24 cellular contexts compared by ENCODE assay signal in genomic region chr12:6269986-6270385, GRCh38. TPM values are rescaled to one million over a fixed set of nuclear protein-coding genes. Genes with fewer than 3 reads are reported as not detected.
DNase-seq lines count a peak whose midpoint lies in the region; ATAC-seq, FAIRE-seq and TF ChIP-seq lines count a peak whose summit lies in the region.
"Had no signal": no experiment of that assay in that cellular context is flagged by ENCODE, and none has a peak within 500 bp of the region (broad histone marks: within the 10 kb centered on the region; RNA-seq: fewer than 3 reads in every experiment).

No MANE protein-coding gene starts in this region.

- H3K4me1 Mint-ChIP-seq in type B pancreatic cell (ENCODE audit: unreplicated experiment), result peaks cover 23% of the 10 kb centered on the region
- 0 out of 2 replicates have a peak, but pooled peaks cover 7% of the 10 kb centered on the region for H3K4me1 Mint-ChIP-seq in HFFc6 (ENCODE audit: low read depth)
- H3K4me1 Mint-ChIP-seq: CD4-positive, CD25-positive, alpha-beta regulatory T cell; CD8-positive, alpha-beta memory T cell had no signal

- H3K4me1 ChIP-seq in kidney (ENCODE audit: control insufficient read depth in 1 of 2, insufficient read depth in 1 of 2, low read depth in 1 of 2, low read length in 2 of 2), result peaks cover 26 to 37% of the 10 kb centered on the region in 2 donors

- FAIRE-seq in kidney (lab: Jason Lieb, UNC), result no peak
- FAIRE-seq: A204.1, GM12878, GM19239, H54, HepG2 had no signal

- no peaks in the 10 kb centered on the region for H3K36me3 ChIP-seq in kidney (ENCODE audit: control insufficient read depth in 1 of 2, insufficient read depth in 2 of 2, low read length in 2 of 2)
- H3K36me3 ChIP-seq: BE2C had no signal

- H3K9me3 ChIP-seq in kidney (ENCODE audit: control insufficient read depth in 1 of 2, low read length in 2 of 2), result no peaks in the 10 kb centered on the region
- H3K9me3 ChIP-seq: BE2C had no signal

- TF ChIP-seq CTCF in kidney (IDR thresholded peaks at IDR 0.05; ENCODE audit: borderline replicate concordance, extremely low read depth, insufficient read depth), result no peak
- no peak for TF ChIP-seq CTCF in type B pancreatic cell (conservative IDR thresholded peaks at IDR 0.05)
- TF ChIP-seq CTCF in omental fat pad (IDR thresholded peaks at IDR 0.05), result no peak
- no peak for TF ChIP-seq CTCF in HFFc6 (IDR thresholded peaks at IDR 0.05)

- intact Hi-C loops in kidney (cut with DNase I), result no loop called here
- intact Hi-C loops in posterior vena cava (cut with DNase I), result loop anchor here in 1 of 2 donors (5.0 kb wide), 2 partner anchors 398 to 948 kb away; no protein-coding TSS in a partner anchor

- H3K36me3 Mint-ChIP-seq in type B pancreatic cell (no peaks in the 10 kb centered on the region), HFFc6 (ENCODE audit: low read depth) (no peaks in the 10 kb centered on the region)
- H3K36me3 Mint-ChIP-seq: CD4-positive, CD25-positive, alpha-beta regulatory T cell; CD8-positive, alpha-beta memory T cell; IgD-negative memory B cell had no signal

- H3K9ac ChIP-seq in kidney (ENCODE audit: low read length in 2 of 2), result no peak overlapping the region
- H3K9ac ChIP-seq: GM23248 had no signal

- no peak overlapping the region for H3K4me3 ChIP-seq in kidney (ENCODE audit: low read length in 2 of 2)
- H3K4me3 ChIP-seq: GM12878, GM23248 had no signal

- no peak overlapping the region for H3K27ac ChIP-seq in kidney (ENCODE audit: low read depth in 2 of 2, low read length in 2 of 2)
- H3K27ac ChIP-seq: GM23248 had no signal

- peak; percentile 37 for DNase-seq in kidney
- peak; percentile 47 for DNase-seq in posterior vena cava (ENCODE audit: low spot score)
- no peak for DNase-seq in type B pancreatic cell (ENCODE audit: extremely low spot score, unreplicated experiment)
- no peak for DNase-seq in omental fat pad (ENCODE audit: low spot score)
- DNase-seq in HFFc6, result no peak
- DNase-seq: ACHN; BE2C; C1 segment of cervical spinal cord; CD4-positive, CD25-positive, alpha-beta regulatory T cell; CD8-positive, alpha-beta memory T cell; COR-L47; DMS 273 treated with DMSO at 0.1 percent for 48 hours; DMS53; DND-41; EL; GM23248; HCEC 1CT had no signal

- H3K27ac Mint-ChIP-seq in type B pancreatic cell, result peak overlapping the region; percentile 87
- no peak overlapping the region for H3K27ac Mint-ChIP-seq in HFFc6
- H3K27ac Mint-ChIP-seq: CD4-positive, CD25-positive, alpha-beta regulatory T cell had no signal

- no peak overlapping the region for H3K4me3 Mint-ChIP-seq in type B pancreatic cell
- H3K4me3 Mint-ChIP-seq in HFFc6, result no peak overlapping the region
- H3K4me3 Mint-ChIP-seq: CD4-positive, CD25-positive, alpha-beta regulatory T cell; CD8-positive, alpha-beta memory T cell; IgD-negative memory B cell had no signal

- H3K9me3 Mint-ChIP-seq in type B pancreatic cell (no peaks in the 10 kb centered on the region), HFFc6 (no peaks in the 10 kb centered on the region)
- H3K9me3 Mint-ChIP-seq: CD8-positive, alpha-beta memory T cell; IgD-negative memory B cell had no signal

- H3K27me3 Mint-ChIP-seq in type B pancreatic cell (peaks cover 3% of the 10 kb centered on the region), HFFc6 (ENCODE audit: insufficient read depth) (peaks cover 8% of the 10 kb centered on the region)

- ATAC-seq in omental fat pad (ENCODE audit: low FRiP score), result no peak
- no peak for ATAC-seq in HG03520 (IDR thresholded peaks at IDR 0.05; ENCODE audit: unreplicated experiment)
- ATAC-seq: GM12878, HepG2 had no signal

RNA-seq across cellular contexts. Expression of gene PLEKHG6, which starts 40.5 kb away (rescaled TPM):
- total RNA-seq in kidney (2.5 TPM), posterior vena cava (under 1 TPM in 1 of 2 donors, not detected in 1; 0.51 TPM), type B pancreatic cell (ENCODE audit: low replicate concordance) (32.4 and 115 TPM in 2 replicates), omental fat pad (10 to 100 TPM; 10.1 to 77.1 (median 13.8) TPM)
- polyA plus RNA-seq in kidney (ENCODE audit: insufficient read depth, low read depth, low replicate concordance), result 2.9 TPM
- not detected for total RNA-seq in HFFc6 (2021; fragmentation: NEBNext Ultra II Directional; extraction: Animal tissue kit (Norgen Biotek cat#: 25700))
- total RNA-seq: CD4-positive, CD25-positive, alpha-beta regulatory T cell; CD8-positive, alpha-beta memory T cell; GM23248 had no signal
- polyA plus RNA-seq: IgD-negative memory B cell had no signal

Comparison
In these comparisons a context has a peak if more than half of its experiments do, and no peak if none do; other contexts are left out.
1. DNase-seq: peak in kidney (single experiment) and posterior vena cava (single experiment); none in type B pancreatic cell (single experiment), omental fat pad (single experiment) and HFFc6 (single experiment).